In genomic region chr16:84141143-84141670, GRCh38 we compare ENCODE assay signal across 1 cellular context.
TF ChIP-seq lines count a peak whose summit lies in the region.

No MANE protein-coding gene starts in this region.

TF ChIP-seq in HepG2, 621 proteins besides CTCF, POLR2A, EP300 and RAD21 (continued from another document):
- TF ChIP-seq ZBTB10 (CRISPR knock-in tag; IDR thresholded peaks at IDR 0.05; ENCODE audit: borderline replicate concordance) = no peak
- TF ChIP-seq MEIS2 (CRISPR knock-in tag; IDR thresholded peaks at IDR 0.05) = no peak
- TF ChIP-seq NCOR1 (IDR thresholded peaks at IDR 0.05; ENCODE audit: borderline replicate concordance, low read length) = no peak
- TF ChIP-seq ZFP41 (CRISPR knock-in tag; IDR thresholded peaks at IDR 0.05; ENCODE audit: borderline replicate concordance) = no peak
- TF ChIP-seq ZNF292 (CRISPR knock-in tag; IDR thresholded peaks at IDR 0.05; ENCODE audit: borderline replicate concordance, low read depth) = peak; percentile 93; the same call in 1 of the 2 replicates
- TF ChIP-seq ZNF101 (CRISPR knock-in tag; IDR thresholded peaks at IDR 0.05; ENCODE audit: borderline replicate concordance, low read depth) = no peak
- no peak for TF ChIP-seq ZNF205 (CRISPR knock-in tag; IDR thresholded peaks at IDR 0.05)
- no peak for TF ChIP-seq BRCA1 (CRISPR knock-in tag; IDR thresholded peaks at IDR 0.05)
- TF ChIP-seq REXO4 (CRISPR knock-in tag; IDR thresholded peaks at IDR 0.05; ENCODE audit: borderline replicate concordance) = no peak
- TF ChIP-seq ARNT (IDR thresholded peaks at IDR 0.05) = no peak
- TF ChIP-seq BHLHE40 (IDR thresholded peaks at IDR 0.05; ENCODE audit: low read length) = peak; percentile 90
- TF ChIP-seq ZNF281 (CRISPR knock-in tag; IDR thresholded peaks at IDR 0.05; ENCODE audit: borderline replicate concordance) = no peak
- no peak for TF ChIP-seq ZNF569 (CRISPR knock-in tag; IDR thresholded peaks at IDR 0.05; ENCODE audit: borderline replicate concordance)
- no peak for TF ChIP-seq RBFOX2 (IDR thresholded peaks at IDR 0.05; ENCODE audit: low read depth, low read length)
- no peak for TF ChIP-seq HNRNPH1 (optimal IDR thresholded peaks at IDR 0.05; ENCODE audit: low read depth, low read length)
- TF ChIP-seq CEBPZ (IDR thresholded peaks at IDR 0.05; ENCODE audit: low read length) = no peak
- peak; percentile 18; the same call in 1 of the 2 replicates for TF ChIP-seq TBX3 (IDR thresholded peaks at IDR 0.05; ENCODE audit: borderline replicate concordance)
- TF ChIP-seq ZNF616 (CRISPR knock-in tag; IDR thresholded peaks at IDR 0.05; ENCODE audit: low read depth) = no peak
- no peak for TF ChIP-seq ZBTB4 (CRISPR knock-in tag; IDR thresholded peaks at IDR 0.05; ENCODE audit: borderline replicate concordance)
- peak; percentile 55; the same call in 1 of the 2 replicates for TF ChIP-seq MNT (IDR thresholded peaks at IDR 0.05)
